ENCODE assay signal across 8 cellular contexts in the genomic region with DNA sequence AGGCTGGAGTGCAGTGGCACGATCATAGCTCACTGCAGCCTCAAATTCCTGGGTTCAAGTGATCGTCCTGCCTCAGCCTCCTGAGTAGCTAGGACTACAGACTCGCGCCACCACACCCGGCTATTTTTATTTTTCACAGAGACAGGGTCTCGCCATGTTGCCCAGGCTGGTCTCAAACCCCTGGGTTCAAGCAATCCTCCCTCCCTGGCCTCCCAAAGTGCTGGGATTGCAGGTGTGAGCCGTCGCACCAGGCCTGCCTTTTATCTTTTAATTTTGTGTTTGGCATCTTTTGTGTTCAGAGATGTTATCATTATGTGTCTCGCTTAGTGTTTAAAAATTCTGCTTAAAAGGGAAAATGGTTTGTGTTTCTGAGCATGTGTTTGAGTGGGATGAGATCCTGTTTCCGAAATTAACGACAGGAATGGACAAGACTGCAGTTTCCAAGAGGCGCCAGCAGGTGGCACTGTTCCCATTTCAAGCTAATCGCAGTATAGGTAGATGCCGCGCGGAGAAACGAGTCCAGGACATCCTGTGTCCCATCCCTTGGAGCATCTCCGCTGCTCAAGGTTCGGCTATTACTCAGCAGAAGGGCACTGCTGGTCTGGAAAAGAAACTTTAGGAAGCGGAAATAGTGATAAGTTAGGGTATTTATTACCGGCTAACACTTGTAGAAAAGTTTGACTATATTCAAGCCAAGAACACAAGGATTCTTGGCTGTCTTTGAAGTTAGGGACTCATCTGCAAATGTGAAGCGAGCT. TPM values are rescaled to one million over a fixed set of nuclear protein-coding genes. Genes with fewer than 3 reads are reported as not detected.
DNase-seq lines count a peak whose midpoint lies in the region; TF ChIP-seq lines count a peak whose summit lies in the region.

No MANE protein-coding gene starts in this region.

- H3K4me3 Mint-ChIP-seq in endothelial cell (ENCODE audit: unreplicated experiment) = no peak overlapping the region

- no peaks in the 10 kb centered on the region for H3K9me3 Mint-ChIP-seq in endothelial cell (ENCODE audit: unreplicated experiment)

- H3K36me3 Mint-ChIP-seq in endothelial cell (ENCODE audit: low read depth, unreplicated experiment) = no peaks in the 10 kb centered on the region

- peak; percentile 77 for TF ChIP-seq CTCF in GM20000 (IDR thresholded peaks at IDR 0.05; ENCODE audit: extremely low read depth, missing control alignments)
- TF ChIP-seq CTCF in endothelial cell (IDR thresholded peaks at IDR 0.05; ENCODE audit: unreplicated experiment) = peak; percentile 99

- DNase-seq in COLO829 (ENCODE audit: low spot score) (peak; percentile 83), GM20000 (ENCODE audit: low spot score) (peak; percentile 74), HS-27A (ENCODE audit: low read depth) (peak; percentile 24), NK-92 (lab: John Stamatoyannopoulos, UW; ENCODE audit: unreplicated experiment) (peak; percentile 18), endothelial cell (ENCODE audit: low spot score) (peak; percentile 82), midbrain (lab: John Stamatoyannopoulos, UW) (peak; percentile 88)
- DNase-seq in activated CD8-positive, alpha-beta memory T cell treated with anti-CD3 and anti-CD28 coated beads for 24 hours = peak; percentile 89
- DNase-seq in stimulated activated CD8-positive, alpha-beta memory T cell treated with anti-CD3 and anti-CD28 coated beads, Interleukin-4, amount 100 ng/mL, for 4 hours (ENCODE audit: low read depth in 2 of 2, low spot score in 1 of 2) = peak; percentile 48 to 65

- H3K27me3 Mint-ChIP-seq in endothelial cell (ENCODE audit: unreplicated experiment) = peaks cover 8% of the 10 kb centered on the region

- peaks cover 8% of the 10 kb centered on the region for H3K4me1 Mint-ChIP-seq in endothelial cell (ENCODE audit: unreplicated experiment)

- H3K27ac Mint-ChIP-seq in endothelial cell (ENCODE audit: unreplicated experiment) = peak overlapping the region; percentile 59

RNA-seq across cellular contexts. Expression of a gene that starts 23.0 kb away (rescaled TPM):
- 44.1 TPM for total RNA-seq in endothelial cell (ENCODE audit: unreplicated experiment)

Comparison
In these comparisons a context has a peak if more than half of its experiments do, and no peak if none do; other contexts are left out.
1. Peak in every context shown above with its lines: DNase-seq.
2. DNase-seq: peak in every context shown above with its lines; median percentile 89 in activated CD8-positive, alpha-beta memory T cell treated with anti-CD3 and anti-CD28 coated beads for 24 hours; 88 in midbrain; 83 in COLO829; 82 in endothelial cell; 74 in GM20000; 56 in stimulated activated CD8-positive, alpha-beta memory T cell treated with anti-CD3 and anti-CD28 coated beads, Interleukin-4, amount 100 ng/mL, for 4 hours; 24 in HS-27A; 18 in NK-92.